ENCODE assay signal across 8 cellular contexts in the genomic region with DNA sequence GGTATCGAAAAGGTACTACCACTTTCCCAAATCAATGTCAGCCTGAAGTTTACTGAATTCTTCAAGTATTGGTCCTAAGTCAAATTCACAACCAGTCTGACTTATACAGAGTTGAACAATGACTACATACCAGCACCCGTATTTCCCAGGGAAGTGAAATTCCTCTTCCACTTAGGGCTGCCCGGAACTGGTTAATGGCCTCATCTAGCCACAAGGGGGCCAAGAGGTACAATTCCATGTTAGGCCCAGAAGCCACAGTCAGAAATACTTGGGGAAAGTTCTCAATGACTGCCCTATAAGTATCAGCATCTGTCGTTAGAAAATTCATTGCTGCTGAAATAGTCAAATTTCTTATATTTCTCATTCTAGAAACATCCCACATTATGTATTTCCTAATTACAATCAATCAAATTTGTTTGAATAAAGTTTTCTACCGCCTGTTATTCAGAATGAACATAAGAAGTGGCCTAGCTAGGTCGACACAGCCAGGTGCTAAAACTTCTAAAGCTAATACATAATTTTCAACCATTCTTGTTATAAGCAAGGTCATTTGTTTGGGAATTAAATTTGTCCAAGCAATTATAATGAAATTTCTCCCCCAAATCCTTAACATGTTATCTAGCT. TPM values are rescaled to one million over a fixed set of nuclear protein-coding genes. Genes with fewer than 3 reads are reported as not detected.
DNase-seq lines count a peak whose midpoint lies in the region; ATAC-seq, FAIRE-seq and TF ChIP-seq lines count a peak whose summit lies in the region.

No MANE protein-coding gene starts in this region.

- H3K4me3 ChIP-seq in esophagus squamous epithelium (no peak overlapping the region), ovary (no peak overlapping the region)
- H3K4me3 ChIP-seq in naive thymus-derived CD4-positive, alpha-beta T cell (ENCODE audit: low read length) = no peak overlapping the region

- H3K27me3 Mint-ChIP-seq in naive thymus-derived CD4-positive, alpha-beta T cell = peaks cover 31 to 59% (median 36%) of the 10 kb centered on the region in 5 donors

- no peaks in the 10 kb centered on the region for H3K36me3 ChIP-seq in esophagus squamous epithelium
- H3K36me3 ChIP-seq in ovary = no peaks in the 10 kb centered on the region
- H3K36me3 ChIP-seq in naive thymus-derived CD4-positive, alpha-beta T cell (ENCODE audit: control insufficient read depth in 2 of 3, insufficient read depth in 3 of 3, low read length in 3 of 3) = no peaks in the 10 kb centered on the region

- TF ChIP-seq EP300 in ovary (IDR thresholded peaks at IDR 0.05) = no peak

- peak; percentile 14 for FAIRE-seq in RCC 7860 (lab: Jason Lieb, UNC)

- peaks cover 0 to 35% (median 0%) of the 10 kb centered on the region in 3 donors for H3K4me1 ChIP-seq in esophagus squamous epithelium
- no peaks in the 10 kb centered on the region for H3K4me1 ChIP-seq in ovary (ENCODE audit: insufficient read depth)
- H3K4me1 ChIP-seq in naive thymus-derived CD4-positive, alpha-beta T cell (ENCODE audit: control insufficient read depth in 2 of 2, insufficient read depth in 2 of 2, low read length in 2 of 2) = peaks cover 0 to 8% of the 10 kb centered on the region in 2 donors

- H3K27me3 ChIP-seq in esophagus squamous epithelium (peaks cover 0 to 25% (median 0%) of the 10 kb centered on the region in 4 donors), ovary (no peaks in the 10 kb centered on the region)
- H3K27me3 ChIP-seq in naive thymus-derived CD4-positive, alpha-beta T cell (ENCODE audit: control insufficient read depth in 2 of 2, insufficient read depth in 2 of 2, low read length in 2 of 2) = no peaks in the 10 kb centered on the region

- H3K36me3 Mint-ChIP-seq in naive thymus-derived CD4-positive, alpha-beta T cell = peaks cover 0 to 5% (median 0%) of the 10 kb centered on the region in 5 donors

- TF ChIP-seq CTCF in esophagus squamous epithelium (IDR thresholded peaks at IDR 0.05) (peak; percentile 41 to 82 (median 71)), ovary (IDR thresholded peaks at IDR 0.05) (no peak)

- no peak overlapping the region for H3K4me3 Mint-ChIP-seq in naive thymus-derived CD4-positive, alpha-beta T cell

- CTCF ChIA-PET in naive thymus-derived CD4-positive, alpha-beta T cell (lab: Charles Lee) = interaction anchor here (0.7 kb wide), 1 partner anchor 45 kb away, joined by 3 read pairs; no protein-coding TSS in a partner anchor

- ATAC-seq in HG02852 (IDR thresholded peaks at IDR 0.05; ENCODE audit: unreplicated experiment) (peak; percentile 56), GM19324 (IDR thresholded peaks at IDR 0.05; ENCODE audit: low FRiP score, unreplicated experiment) (no peak)
- ATAC-seq in naive thymus-derived CD4-positive, alpha-beta T cell = no peak

- WGBS in esophagus squamous epithelium, 2 donors = 40 to 43% methylated on average over 6 of the region's 6 CpGs
- 38 to 44% (median 40%) methylated on average over 6 of the region's 6 CpGs for WGBS in ovary, 3 donors

- intact Hi-C loops in esophagus squamous epithelium (cut with DNase I) = no loop called here
- intact Hi-C loops in ovary (cut with DNase I) = no loop called here
- intact Hi-C loops in naive thymus-derived CD4-positive, alpha-beta T cell (cut with micrococcal nuclease) = no loop called here

- peaks cover 5 to 26% (median 13%) of the 10 kb centered on the region in 11 donors for H3K9me3 Mint-ChIP-seq in naive thymus-derived CD4-positive, alpha-beta T cell

- POLR2A ChIA-PET in naive thymus-derived CD4-positive, alpha-beta T cell (lab: Charles Lee) = no interaction called here

- H3K9me3 ChIP-seq in esophagus squamous epithelium = peaks cover 0 to 3% (median 3%) of the 10 kb centered on the region in 3 donors
- peaks cover 0 to 2% of the 10 kb centered on the region in 2 donors for H3K9me3 ChIP-seq in ovary
- H3K9me3 ChIP-seq in naive thymus-derived CD4-positive, alpha-beta T cell (ENCODE audit: control insufficient read depth in 2 of 3, low read length in 3 of 3) = peaks cover 0 to 3% (median 0%) of the 10 kb centered on the region in 3 experiments

- DNase-seq in EL = peak; percentile 49
- DNase-seq in RCC 7860 (ENCODE audit: low spot score) = no peak
- no peak for DNase-seq in esophagus squamous epithelium (lab: John Stamatoyannopoulos, UW)
- DNase-seq in ovary = peak in 4 of 5 donors; percentile 19 to 38 (median 26)
- no peak for DNase-seq in stimulated activated CD4-positive, alpha-beta T cell treated with anti-CD3 and anti-CD28 coated beads, Interleukin-12 subunit alpha, Interleukin-12 subunit beta, amount 100 ng/mL, for 4 hours
- no peak for DNase-seq in naive thymus-derived CD4-positive, alpha-beta T cell

- no peak for TF ChIP-seq POLR2A in esophagus squamous epithelium (IDR thresholded peaks at IDR 0.05)
- TF ChIP-seq POLR2A in ovary (IDR thresholded peaks at IDR 0.05) = no peak

- no peak overlapping the region for H3K27ac ChIP-seq in esophagus squamous epithelium
- no peak overlapping the region for H3K27ac ChIP-seq in ovary
- H3K27ac ChIP-seq in naive thymus-derived CD4-positive, alpha-beta T cell (ENCODE audit: low read depth, low read length) = no peak overlapping the region

- H3K27ac Mint-ChIP-seq in naive thymus-derived CD4-positive, alpha-beta T cell = no peak overlapping the region

- peaks cover 7 to 40% (median 31%) of the 10 kb centered on the region in 7 donors for H3K4me1 Mint-ChIP-seq in naive thymus-derived CD4-positive, alpha-beta T cell

RNA-seq across cellular contexts. Expression of gene PCDH7, which starts 5.6 kb away (rescaled TPM):
- total RNA-seq in esophagus squamous epithelium (10 to 100 TPM; 12.0 to 68.9 (median 17.9) TPM), ovary (10 to 100 TPM in 5 of 7 donors, 1 to 10 TPM in 2; 3.7 to 35.2 (median 17.5) TPM)
- polyA plus RNA-seq in ovary = 1 to 10 TPM; 5.9 to 6.3 TPM
- not detected for total RNA-seq in naive thymus-derived CD4-positive, alpha-beta T cell
- not detected for polyA plus RNA-seq in naive thymus-derived CD4-positive, alpha-beta T cell

Comparison
In these comparisons a context has a peak if more than half of its experiments do, and no peak if none do; other contexts are left out.
1. DNase-seq: peak in EL (single experiment) and ovary (4 of 5); none in RCC 7860 (single experiment), esophagus squamous epithelium (single experiment), stimulated activated CD4-positive, alpha-beta T cell treated with anti-CD3 and anti-CD28 coated beads, Interleukin-12 subunit alpha, Interleukin-12 subunit beta, amount 100 ng/mL, for 4 hours (single experiment) and naive thymus-derived CD4-positive, alpha-beta T cell (0 of 9).
2. CTCF ChIP-seq: peak in esophagus squamous epithelium (6 of 6); none in ovary (0 of 3).
3. RNA of gene PCDH7, which starts 5.6 kb away (total RNA-seq): 12.0 to 68.9 TPM in esophagus squamous epithelium and 3.7 to 35.2 TPM in ovary; not detected in naive thymus-derived CD4-positive, alpha-beta T cell; every median in the first group is over 4 times any median in the second.